Comparison of ENCODE assay signal across 8 cellular contexts in the genomic region with DNA sequence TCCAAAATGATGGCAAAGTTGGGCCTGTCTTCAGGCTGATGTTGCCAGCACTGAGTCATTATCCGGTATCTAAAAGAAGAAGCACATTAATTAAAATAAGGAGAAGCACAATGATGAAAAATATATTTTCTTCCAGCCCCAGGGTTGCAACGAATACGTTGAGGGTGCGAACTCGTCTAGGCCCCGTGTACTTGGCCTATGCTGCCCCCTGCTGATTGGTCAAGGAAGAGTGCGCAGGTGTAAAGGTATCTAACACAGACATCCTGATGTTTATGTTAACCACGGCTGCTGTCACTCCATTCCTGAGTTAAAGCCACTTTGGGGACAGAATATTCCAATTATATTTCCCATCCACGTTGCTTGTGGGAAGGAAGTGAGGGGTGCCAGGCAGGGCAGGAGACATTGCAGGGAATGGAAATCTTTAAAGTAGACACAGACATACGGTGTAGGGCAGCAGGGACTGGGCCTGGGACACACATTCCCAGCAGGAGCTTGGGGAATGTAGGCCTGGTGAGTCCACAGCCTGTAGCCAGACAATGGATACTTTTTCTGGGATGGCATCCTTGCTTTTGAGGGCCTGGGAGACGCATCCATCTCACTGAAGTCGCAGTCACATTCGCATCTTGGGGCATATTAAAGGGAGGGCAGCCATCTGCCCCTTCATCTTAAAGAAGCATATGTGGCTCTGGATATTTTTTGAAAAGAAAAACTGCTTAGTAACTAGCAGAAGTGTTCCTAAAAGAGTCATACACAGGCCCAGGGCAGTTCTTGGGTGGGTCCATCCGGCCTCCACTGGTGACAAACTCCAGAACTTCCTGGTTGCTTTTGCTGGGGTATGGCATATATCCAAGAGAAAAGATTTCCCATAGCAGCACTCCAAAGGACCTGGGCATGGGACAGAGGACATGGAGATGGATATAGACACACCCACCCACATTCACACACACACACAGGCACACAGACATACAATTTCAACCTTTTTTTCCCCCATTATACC.
DNase-seq lines count a peak whose midpoint lies in the region; ATAC-seq and TF ChIP-seq lines count a peak whose summit lies in the region.

No MANE protein-coding gene starts in this region.

- in situ Hi-C loops in IMR-90 (cut with MboI; ENCODE audit: low sequenced_read_pairs): no loop called here

- H3K27me3 ChIP-seq in IMR-90 (ENCODE audit: control insufficient read depth, insufficient read depth, low read length): no peaks in the 10 kb centered on the region
- H3K27me3 ChIP-seq in PC-3 (ENCODE audit: low read length): no peaks in the 10 kb centered on the region
- no peaks in the 10 kb centered on the region for H3K27me3 ChIP-seq in neutrophil
- H3K27me3 ChIP-seq in testis: no peaks in the 10 kb centered on the region

- TF ChIP-seq POLR2A in IMR-90 (IDR thresholded peaks at IDR 0.05; ENCODE audit: low read depth, low read length) (no peak), testis (IDR thresholded peaks at IDR 0.05) (no peak)

- WGBS in IMR-90 (ENCODE audit: extremely low coverage in 2 of 2, insufficient read length in 1 of 2), 2 experiments: 4% methylated on average over 4 of the region's 14 CpGs; no CpG with 5 or more reads in 1 of the 2 experiments
- WGBS in testis, 2 donors: 40 to 47% methylated on average over 14 of the region's 14 CpGs

- no peak overlapping the region for H3K14ac ChIP-seq in IMR-90 (replicated peaks; ENCODE audit: low read depth, low read length)

- H2AK9ac ChIP-seq in IMR-90 (replicated peaks; ENCODE audit: low read depth, low read length, poor library complexity): no peak overlapping the region

- no peak overlapping the region for H4K8ac ChIP-seq in IMR-90 (ENCODE audit: low read depth in 2 of 2, low read length in 2 of 2)

- H3K36me3 ChIP-seq in IMR-90 (ENCODE audit: control insufficient read depth, insufficient read depth, low read length): no peaks in the 10 kb centered on the region; the same call in 1 of the 2 replicates
- H3K36me3 ChIP-seq in PC-3 (ENCODE audit: low read depth, low read length): no peaks in the 10 kb centered on the region
- H3K36me3 ChIP-seq in neutrophil: no peaks in the 10 kb centered on the region
- H3K36me3 ChIP-seq in testis (ENCODE audit: low read depth, missing control alignments): no peaks in the 10 kb centered on the region

- no peak overlapping the region for H3K4me3 Mint-ChIP-seq in activated T-cell treated with anti-CD3 and anti-CD28 coated beads, Interleukin-2, amount 50 U/mL, for 4 hours

- no peaks in the 10 kb centered on the region for H3K79me2 ChIP-seq in PC-3 (ENCODE audit: low read length)

- H3K4me3 ChIP-seq in IMR-90 (ENCODE audit: insufficient read depth, low read depth, low read length): no peak overlapping the region
- no peak overlapping the region for H3K4me3 ChIP-seq in PC-3 (ENCODE audit: low read length)
- H3K4me3 ChIP-seq in fibroblast of pulmonary artery (replicated peaks; ENCODE audit: low read depth, low read length): no peak overlapping the region
- H3K4me3 ChIP-seq in neutrophil (ENCODE audit: low read depth in 1 of 2, low read length in 1 of 2): no peak overlapping the region
- no peak overlapping the region for H3K4me3 ChIP-seq in testis

- dilution Hi-C loops in IMR-90 (cut with HindIII; ENCODE audit: low sequenced_read_pairs, unreplicated experiment): no loop called here

- H3K79me1 ChIP-seq in IMR-90 (ENCODE audit: low read depth in 1 of 2, low read length in 2 of 2): no peaks in the 10 kb centered on the region

- no peak overlapping the region for H4K5ac ChIP-seq in IMR-90 (ENCODE audit: low read depth, low read length)

- H3K9me3 Mint-ChIP-seq in activated T-cell treated with anti-CD3 and anti-CD28 coated beads, Interleukin-2, amount 50 U/mL, for 4 hours: no peaks in the 10 kb centered on the region

- CTCF ChIA-PET in IMR-90 (lab: Yijun Ruan, JAX): no interaction called here
- CTCF ChIA-PET in PC-3 (lab: Charles Lee): no interaction called here

- no peak overlapping the region for H3K9ac ChIP-seq in IMR-90 (ENCODE audit: low read depth, low read length)
- H3K9ac ChIP-seq in PC-3 (ENCODE audit: low read length): no peak overlapping the region

- TF ChIP-seq RAD21 in IMR-90 (IDR thresholded peaks at IDR 0.05; ENCODE audit: low read length): peak; percentile 93

- H2BK5ac ChIP-seq in IMR-90 (ENCODE audit: low read depth, low read length, poor library complexity, severe bottlenecking): no peak overlapping the region

- H3K4me2 ChIP-seq in IMR-90 (ENCODE audit: low read depth, low read length) (no peak overlapping the region), PC-3 (ENCODE audit: low read length) (no peak overlapping the region)

- no peaks in the 10 kb centered on the region for H3K27me3 Mint-ChIP-seq in activated T-cell treated with anti-CD3 and anti-CD28 coated beads, Interleukin-2, amount 50 U/mL, for 4 hours (ENCODE audit: low read depth)

- H3K4me1 Mint-ChIP-seq in activated T-cell treated with anti-CD3 and anti-CD28 coated beads, Interleukin-2, amount 50 U/mL, for 4 hours (ENCODE audit: low read depth): peaks cover 3% of the 10 kb centered on the region

- ATAC-seq in IMR-90 (ENCODE audit: low read depth) (peak; percentile 80), PC-3 (peak; percentile 96)
- peak; percentile 86 to 94 for ATAC-seq in activated T-cell treated with anti-CD3 and anti-CD28 coated beads, Interleukin-2, amount 50 U/mL, for 4 hours

- no peak overlapping the region for H3K27ac ChIP-seq in IMR-90 (ENCODE audit: insufficient read depth, low read length)
- no peak overlapping the region for H3K27ac ChIP-seq in PC-3 (ENCODE audit: low read length)
- H3K27ac ChIP-seq in neutrophil: no peak overlapping the region
- H3K27ac ChIP-seq in testis: no peak overlapping the region

- H2BK15ac ChIP-seq in IMR-90 (ENCODE audit: low read depth, low read length): no peak overlapping the region

- H3K36me3 Mint-ChIP-seq in activated T-cell treated with anti-CD3 and anti-CD28 coated beads, Interleukin-2, amount 50 U/mL, for 4 hours (ENCODE audit: insufficient read depth): peaks cover 4% of the 10 kb centered on the region

- H3K9me3 ChIP-seq in IMR-90 (ENCODE audit: control insufficient read depth, insufficient read depth, low read length) (no peaks in the 10 kb centered on the region), PC-3 (ENCODE audit: low read length) (no peaks in the 10 kb centered on the region), neutrophil (no peaks in the 10 kb centered on the region), testis (no peaks in the 10 kb centered on the region)

- no peak overlapping the region for H2AFZ ChIP-seq in IMR-90 (replicated peaks; ENCODE audit: low read length, poor library complexity)
- no peak overlapping the region for H2AFZ ChIP-seq in PC-3 (ENCODE audit: low read length)

- H3K4ac ChIP-seq in IMR-90 (ENCODE audit: low read depth, low read length): no peak overlapping the region

- POLR2A ChIA-PET in IMR-90 (lab: Charles Lee; ENCODE audit: unreplicated experiment): no interaction called here
- POLR2A ChIA-PET in PC-3 (lab: Charles Lee; ENCODE audit: unreplicated experiment): no interaction called here

- no peak overlapping the region for H3K18ac ChIP-seq in IMR-90 (ENCODE audit: low read depth, low read length)

- no peak overlapping the region for H2BK20ac ChIP-seq in IMR-90 (ENCODE audit: low read depth, low read length)

- intact Hi-C loops in IMR-90 (cut with micrococcal nuclease): loop anchor here (1.0 to 5.0 kb wide), 2 partner anchors 239 to 375 kb away; no protein-coding TSS in a partner anchor
- intact Hi-C loops in PC-3 (cut with micrococcal nuclease): loop anchor here (1.0 to 5.0 kb wide), 4 partner anchors 36 to 239 kb away; partner anchors contain the start of gene CLIP4
- intact Hi-C loops in testis (cut with DNase I; ENCODE audit: low total_unique reads): no loop called here

- H3K4me1 ChIP-seq in IMR-90 (ENCODE audit: control insufficient read depth, insufficient read depth, low read length) (peaks cover 3% of the 10 kb centered on the region; the same call in 1 of the 2 replicates), PC-3 (ENCODE audit: insufficient read depth, low read length) (peaks cover 8% of the 10 kb centered on the region; the same call in 1 of the 2 replicates), neutrophil (ENCODE audit: control insufficient read depth in 1 of 2, insufficient read depth in 1 of 2, low read depth in 1 of 2, low read length in 1 of 2) (no peaks in the 10 kb centered on the region), testis (no peaks in the 10 kb centered on the region)

- H3K9me1 ChIP-seq in IMR-90 (ENCODE audit: insufficient read depth, low read length): no peaks in the 10 kb centered on the region

- TF ChIP-seq CTCF in GM12872 (IDR thresholded peaks at IDR 0.05; ENCODE audit: insufficient read depth, low read depth, low read length): peak; percentile 82
- peak; percentile 73 for TF ChIP-seq CTCF in IMR-90 (conservative IDR thresholded peaks at IDR 0.05; ENCODE audit: low read depth, low read length)
- peak; percentile 96 for TF ChIP-seq CTCF in PC-3 (conservative IDR thresholded peaks at IDR 0.05; ENCODE audit: low read depth, low read length)
- peak; percentile 88 for TF ChIP-seq CTCF in fibroblast of pulmonary artery (IDR thresholded peaks at IDR 0.05; ENCODE audit: low read length, missing control alignments)
- TF ChIP-seq CTCF in neutrophil (IDR thresholded peaks at IDR 0.05): peak; percentile 58
- peak; percentile 51 to 61 (median 58) for TF ChIP-seq CTCF in testis (IDR thresholded peaks at IDR 0.05)

- no peak overlapping the region for H3K56ac ChIP-seq in IMR-90 (ENCODE audit: extremely low read depth, insufficient read depth, low read length)

- no TSS peak for BruUV-seq in IMR-90 (replicated peaks; lab: Mats Ljungman, UMichigan)
- no TSS peak for BruUV-seq in PC-3 (replicated peaks; lab: Mats Ljungman, UMichigan)

- H2AK5ac ChIP-seq in IMR-90 (ENCODE audit: low read depth, low read length): no peak overlapping the region

- H3K9me2 ChIP-seq in PC-3 (replicated peaks; ENCODE audit: low read length): no peaks in the 10 kb centered on the region

- no peak overlapping the region for H4K91ac ChIP-seq in IMR-90 (ENCODE audit: insufficient read depth, low read depth, low read length)

- H3K23ac ChIP-seq in IMR-90 (ENCODE audit: low read depth, low read length): no peak overlapping the region

- no peak overlapping the region for H2BK120ac ChIP-seq in IMR-90 (ENCODE audit: low read depth, low read length)

- H3F3A ChIP-seq in PC-3 (ENCODE audit: low read length, unreplicated experiment): no peaks in the 10 kb centered on the region

- DNase-seq in IMR-90 (peak; percentile 47), PC-3 (peak; percentile 86), fibroblast of pulmonary artery (ENCODE audit: low read depth) (peak; percentile 70), testis (peak; percentile 79), GOT3 (lab: John Stamatoyannopoulos, UW) (no peak)
- peak; percentile 77 for DNase-seq in activated T-cell treated with anti-CD3 and anti-CD28 coated beads, Interleukin-2, amount 50 U/mL, for 4 hours

- H4K20me1 ChIP-seq in IMR-90 (ENCODE audit: insufficient read depth, low read length) (no peaks in the 10 kb centered on the region), PC-3 (ENCODE audit: low read length) (no peaks in the 10 kb centered on the region)
